ENCODE assay signal across 8 cellular contexts in genomic region chr13:105139380-105140285, GRCh38.
DNase-seq lines count a peak whose midpoint lies in the region; ATAC-seq and TF ChIP-seq lines count a peak whose summit lies in the region.

No MANE protein-coding gene starts in this region.

- no peaks in the 10 kb centered on the region for H3K9me3 Mint-ChIP-seq in T-helper 2 cell treated with Interferon-gamma antibody and Interleukin-4, amounts not matched to agents 5 μg/mL and 100 μg/mL, for 36 hours
- no peaks in the 10 kb centered on the region for H3K9me3 Mint-ChIP-seq in memory B cell
- H3K9me3 Mint-ChIP-seq in mesothelial cell of epicardium, result no peaks in the 10 kb centered on the region

- DNase-seq in GM06990 (ENCODE audit: extremely low read depth, insufficient read length) (peak; percentile 69), LoVo (ENCODE audit: low spot score) (peak; percentile 61), anterior cingulate cortex (lab: John Stamatoyannopoulos, UW) (peak in 47 of 58 donors; percentile 1 to 83 (median 37)), memory B cell (ENCODE audit: low spot score in 2 of 2) (peak; percentile 50 to 55), mesothelial cell of epicardium (ENCODE audit: low spot score in 2 of 2, unreplicated experiment in 2 of 2) (no peak)
- DNase-seq in T-helper 2 cell treated with Interferon-gamma antibody and Interleukin-4, amounts not matched to agents 5 μg/mL and 100 μg/mL, for 36 hours (ENCODE audit: low spot score), result peak; percentile 63
- peak; percentile 43 to 50 for DNase-seq in stimulated activated CD8-positive, alpha-beta memory T cell treated with anti-CD3 and anti-CD28 coated beads, Interleukin-7, amount 100 ng/mL, for 4 hours (ENCODE audit: low read depth in 2 of 2)

- peak overlapping the region; percentile 95 for H3K27ac Mint-ChIP-seq in T-helper 2 cell treated with Interferon-gamma antibody and Interleukin-4, amounts not matched to agents 5 μg/mL and 100 μg/mL, for 36 hours
- peak overlapping the region; percentile 92 for H3K27ac Mint-ChIP-seq in memory B cell
- no peak overlapping the region for H3K27ac Mint-ChIP-seq in mesothelial cell of epicardium

- H3K27me3 ChIP-seq in GM06990 (replicated peaks; ENCODE audit: control insufficient read depth, insufficient read depth, low read length), result no peaks in the 10 kb centered on the region

- peak; percentile 97 for ATAC-seq in GM21825 (IDR thresholded peaks at IDR 0.05; ENCODE audit: unreplicated experiment)
- peak; percentile 94 for ATAC-seq in memory B cell (ENCODE audit: low read depth)

- peak overlapping the region; percentile 92 for H3K4me3 Mint-ChIP-seq in T-helper 2 cell treated with Interferon-gamma antibody and Interleukin-4, amounts not matched to agents 5 μg/mL and 100 μg/mL, for 36 hours
- H3K4me3 Mint-ChIP-seq in memory B cell, result peak overlapping the region; percentile 84
- no peak overlapping the region for H3K4me3 Mint-ChIP-seq in mesothelial cell of epicardium

- no peaks in the 10 kb centered on the region for H3K27me3 Mint-ChIP-seq in T-helper 2 cell treated with Interferon-gamma antibody and Interleukin-4, amounts not matched to agents 5 μg/mL and 100 μg/mL, for 36 hours (ENCODE audit: low read depth)
- H3K27me3 Mint-ChIP-seq in memory B cell (no peaks in the 10 kb centered on the region), mesothelial cell of epicardium (ENCODE audit: low read depth) (no peaks in the 10 kb centered on the region)

- no peaks in the 10 kb centered on the region for H3K36me3 ChIP-seq in GM06990 (ENCODE audit: control insufficient read depth, insufficient read depth, low read length)

- peaks cover 32% of the 10 kb centered on the region for H3K4me1 Mint-ChIP-seq in T-helper 2 cell treated with Interferon-gamma antibody and Interleukin-4, amounts not matched to agents 5 μg/mL and 100 μg/mL, for 36 hours (ENCODE audit: low read depth)
- H3K4me1 Mint-ChIP-seq in memory B cell (peaks cover 11% of the 10 kb centered on the region), mesothelial cell of epicardium (peaks cover 18% of the 10 kb centered on the region)

- TF ChIP-seq CTCF in GM06990 (IDR thresholded peaks at IDR 0.05; ENCODE audit: insufficient read depth, low read length, poor library complexity, severe bottlenecking) (peak; percentile 69), mesothelial cell of epicardium (IDR thresholded peaks at IDR 0.05; ENCODE audit: unreplicated experiment) (no peak)

- no peaks in the 10 kb centered on the region for H3K36me3 Mint-ChIP-seq in T-helper 2 cell treated with Interferon-gamma antibody and Interleukin-4, amounts not matched to agents 5 μg/mL and 100 μg/mL, for 36 hours (ENCODE audit: low read depth)
- no peaks in the 10 kb centered on the region for H3K36me3 Mint-ChIP-seq in memory B cell
- no peaks in the 10 kb centered on the region for H3K36me3 Mint-ChIP-seq in mesothelial cell of epicardium

- H3K4me3 ChIP-seq in GM06990 (replicated peaks; ENCODE audit: low read depth, low read length), result peak overlapping the region; percentile 57

Comparison
In these comparisons a context has a peak if more than half of its experiments do, and no peak if none do; other contexts are left out.
1. DNase-seq: peak in GM06990 (single experiment), LoVo (single experiment), T-helper 2 cell treated with Interferon-gamma antibody and Interleukin-4, amounts not matched to agents 5 μg/mL and 100 μg/mL, for 36 hours (single experiment), anterior cingulate cortex (47 of 58), memory B cell (2 of 2) and stimulated activated CD8-positive, alpha-beta memory T cell treated with anti-CD3 and anti-CD28 coated beads, Interleukin-7, amount 100 ng/mL, for 4 hours (2 of 2); none in mesothelial cell of epicardium (0 of 2).